In genomic region chr2:207970138-207970824, GRCh38 we compare ENCODE assay signal across 13 cellular contexts. TPM values are rescaled to one million over a fixed set of nuclear protein-coding genes. Genes with fewer than 3 reads are reported as not detected.
A peak's percentile ranks its signal among the peaks of the same experiment; 100 is the strongest.
DNase-seq lines count a peak whose midpoint lies in the region; TF ChIP-seq lines count a peak whose summit lies in the region.
"Had no signal": no experiment of that assay in that cellular context is flagged by ENCODE, and none has a peak within 500 bp of the region (broad histone marks: within the 10 kb centered on the region; RNA-seq: fewer than 3 reads in every experiment).

No MANE protein-coding gene starts in this region.

- H3K4me3 Mint-ChIP-seq in endothelial cell (ENCODE audit: unreplicated experiment) = peak overlapping the region; percentile 9
- H3K4me3 Mint-ChIP-seq: CD14-positive monocyte had no signal

- no peak for TF ChIP-seq CTCF in endothelial cell (IDR thresholded peaks at IDR 0.05; ENCODE audit: unreplicated experiment)

- no peaks in the 10 kb centered on the region for H3K36me3 ChIP-seq in H7 (replicated peaks; ENCODE audit: control insufficient read depth, insufficient read depth, low read length)
- H3K36me3 ChIP-seq in neuron (ENCODE audit: insufficient read depth, low read length) = no peaks in the 10 kb centered on the region

- H2AFZ ChIP-seq in neuron (ENCODE audit: low read depth, low read length) = no peak overlapping the region

- no peaks in the 10 kb centered on the region for H3K27me3 Mint-ChIP-seq in endothelial cell (ENCODE audit: unreplicated experiment)

- no peak overlapping the region for H3K4me3 ChIP-seq in H7 (ENCODE audit: insufficient read depth, low read depth, low read length)
- H3K4me3 ChIP-seq in neuron (ENCODE audit: low read length) = peak overlapping the region; percentile 11

- DNase-seq in H7 = peak; percentile 52
- DNase-seq in NCI-H2227 (lab: John Stamatoyannopoulos, UW; ENCODE audit: unreplicated experiment) = peak; percentile 97
- no peak for DNase-seq in endothelial cell (ENCODE audit: low spot score)
- DNase-seq in stimulated activated CD4-positive, alpha-beta T cell treated with anti-CD3 and anti-CD28 coated beads, Interleukin-2, amount 100 ng/mL, for 48 hours = no peak
- DNase-seq in C1 segment of cervical spinal cord (lab: John Stamatoyannopoulos, UW) = no peak
- no peak for DNase-seq in DMS79 treated with DMSO at 0.1 percent for 48 hours (lab: John Stamatoyannopoulos, UW)
- DNase-seq in erythroblast (lab: John Stamatoyannopoulos, UW) = no peak
- DNase-seq: activated naive CD4-positive, alpha-beta T cell treated with Interleukin-2 at 50 U/mL for 16 hours; IMR-90; NCI-H2029; stimulated activated CD4-positive, alpha-beta T cell treated with anti-CD3 and anti-CD28 coated beads, Interleukin-4, amount 100 ng/mL, for 1 hour had no signal

- H3K27ac Mint-ChIP-seq in endothelial cell (ENCODE audit: unreplicated experiment) = peak overlapping the region; percentile 11

- no peak for TF ChIP-seq POLR2A in erythroblast (IDR thresholded peaks at IDR 0.05; ENCODE audit: low read length)

- H3K9me3 ChIP-seq in neuron (ENCODE audit: low read length) = no peaks in the 10 kb centered on the region

- peaks cover 11% of the 10 kb centered on the region for H3K4me1 Mint-ChIP-seq in endothelial cell (ENCODE audit: unreplicated experiment)

- no peaks in the 10 kb centered on the region for H3K36me3 Mint-ChIP-seq in endothelial cell (ENCODE audit: low read depth, unreplicated experiment)

- H3K9me3 Mint-ChIP-seq in endothelial cell (ENCODE audit: unreplicated experiment) = no peaks in the 10 kb centered on the region

- H3K4me1 ChIP-seq in neuron (ENCODE audit: insufficient read depth, low read length) = peaks cover 38% of the 10 kb centered on the region

- no peaks in the 10 kb centered on the region for H3K27me3 ChIP-seq in H7 (ENCODE audit: control insufficient read depth, insufficient read depth, low read length)
- no peaks in the 10 kb centered on the region for H3K27me3 ChIP-seq in neuron (ENCODE audit: insufficient read depth, low read length)

RNA-seq across cellular contexts. Expression of gene PLEKHM3, which starts 55.0 kb away (rescaled TPM):
- 5.1 and 5.3 TPM in 2 replicates for total RNA-seq in H7 (2014; rRNA removed; shearing (Covaris generic))
- total RNA-seq in endothelial cell (ENCODE audit: unreplicated experiment) = 10.4 TPM

Comparison
In these comparisons a context has a peak if more than half of its experiments do, and no peak if none do; other contexts are left out.
1. DNase-seq: peak in H7 (single experiment) and NCI-H2227 (single experiment); none in endothelial cell (single experiment), stimulated activated CD4-positive, alpha-beta T cell treated with anti-CD3 and anti-CD28 coated beads, Interleukin-2, amount 100 ng/mL, for 48 hours (0 of 2), C1 segment of cervical spinal cord (0 of 14), DMS79 treated with DMSO at 0.1 percent for 48 hours (single experiment) and erythroblast (0 of 2).